ENCODE assay signal across 33 cellular contexts in genomic region chr20:38528167-38528566, GRCh38. TPM values are rescaled to one million over a fixed set of nuclear protein-coding genes. Genes with fewer than 3 reads are reported as not detected.
"Had no signal": no experiment of that assay in that cellular context is flagged by ENCODE, and none has a peak within 500 bp of the region (broad histone marks: within the 10 kb centered on the region; RNA-seq: fewer than 3 reads in every experiment).

No MANE protein-coding gene starts in this region.

- H3K27ac ChIP-seq: ascending aorta, breast epithelium, cardiac muscle cell, coronary artery, dorsolateral prefrontal cortex, esophagus muscularis mucosa, WERI-Rb-1 had no signal

- H3K4me3 ChIP-seq: ascending aorta, breast epithelium, cardiac muscle cell, coronary artery, dorsolateral prefrontal cortex, esophagus muscularis mucosa had no signal

- H3K27me3 Mint-ChIP-seq: activated B cell treated with CpG ODN at 0.5 μM for 24 hours; activated CD4-positive, alpha-beta memory T cell treated with anti-CD3 and anti-CD28 coated beads, Interleukin-2, amount 10 ng/mL, durations not matched to agents 7 days and 5 days; activated CD4-positive, alpha-beta T cell treated with anti-CD3 and anti-CD28 coated beads for 36 hours; activated CD4-positive, alpha-beta T cell treated with anti-CD3 and anti-CD28 coated beads, Interleukin-2, amount 10 ng/mL, durations not matched to agents 7 days and 5 days; activated naive CD4-positive, alpha-beta T cell treated with anti-CD3 and anti-CD28 coated beads, Interleukin-2, amount 10 ng/mL, durations not matched to agents 7 days and 5 days; activated naive CD8-positive, alpha-beta T cell treated with anti-CD3 and anti-CD28 coated beads, Interleukin-2, amount 10 ng/mL, durations not matched to agents 7 days and 5 days; activated T-cell treated with anti-CD3 and anti-CD28 coated beads, Interleukin-2, amount 50 U/mL, for 24 hours; brain; dendritic cell treated with granulocyte-macrophage colony-stimulating factor and Interleukin-4, amounts not matched to agents 40 ng/mL and 50 ng/mL, for 4 days; T-helper 17 cell had no signal

- H3K4me1 Mint-ChIP-seq: activated B cell treated with CpG ODN at 0.5 μM for 24 hours; activated CD4-positive, alpha-beta memory T cell treated with anti-CD3 and anti-CD28 coated beads, Interleukin-2, amount 10 ng/mL, durations not matched to agents 7 days and 5 days; activated CD4-positive, alpha-beta T cell treated with anti-CD3 and anti-CD28 coated beads, Interleukin-2, amount 10 ng/mL, durations not matched to agents 7 days and 5 days; activated naive CD4-positive, alpha-beta T cell treated with anti-CD3 and anti-CD28 coated beads, Interleukin-2, amount 10 ng/mL, durations not matched to agents 7 days and 5 days; activated naive CD8-positive, alpha-beta T cell treated with anti-CD3 and anti-CD28 coated beads, Interleukin-2, amount 10 ng/mL, durations not matched to agents 7 days and 5 days; brain had no signal

- H3K27ac Mint-ChIP-seq: activated B cell treated with CpG ODN at 0.5 μM for 24 hours; activated CD4-positive, alpha-beta memory T cell treated with anti-CD3 and anti-CD28 coated beads, Interleukin-2, amount 10 ng/mL, durations not matched to agents 7 days and 5 days; activated CD4-positive, alpha-beta T cell treated with anti-CD3 and anti-CD28 coated beads for 36 hours; activated CD4-positive, alpha-beta T cell treated with anti-CD3 and anti-CD28 coated beads, Interleukin-2, amount 10 ng/mL, durations not matched to agents 7 days and 5 days; activated naive CD4-positive, alpha-beta T cell treated with anti-CD3 and anti-CD28 coated beads, Interleukin-2, amount 10 ng/mL, durations not matched to agents 7 days and 5 days; activated naive CD4-positive, alpha-beta T cell treated with anti-CD3 and anti-CD28 coated beads, Interleukin-2, amount 50 U/mL, for 72 hours; activated naive CD8-positive, alpha-beta T cell treated with anti-CD3 and anti-CD28 coated beads, Interleukin-2, amount 10 ng/mL, durations not matched to agents 7 days and 5 days; activated T-cell treated with anti-CD3 and anti-CD28 coated beads, Interleukin-2, amount 50 U/mL, for 24 hours; activated T-cell treated with anti-CD3 and anti-CD28 coated beads, Interleukin-2, amount 50 U/mL, for 72 hours; brain; dendritic cell treated with granulocyte-macrophage colony-stimulating factor and Interleukin-4, amounts not matched to agents 40 ng/mL and 50 ng/mL, for 4 days; endodermal cell; T-helper 17 cell; T-helper 2 cell treated with Interferon-gamma antibody and Interleukin-4, amounts not matched to agents 5 μg/mL and 100 μg/mL, for 36 hours had no signal

- H3K4me1 ChIP-seq: ascending aorta, breast epithelium, esophagus muscularis mucosa had no signal

- H3K9me3 ChIP-seq: ascending aorta, breast epithelium, esophagus muscularis mucosa had no signal

- H3K27me3 ChIP-seq: ascending aorta, breast epithelium, cardiac muscle cell, dorsolateral prefrontal cortex, esophagus muscularis mucosa had no signal

- DNase-seq: activated B cell treated with CpG ODN at 0.5 μM for 24 hours; activated CD4-positive, alpha-beta memory T cell treated with anti-CD3 and anti-CD28 coated beads, Interleukin-2, amount 10 ng/mL, durations not matched to agents 7 days and 5 days; activated CD4-positive, alpha-beta T cell treated with anti-CD3 and anti-CD28 coated beads for 36 hours; activated CD4-positive, alpha-beta T cell treated with anti-CD3 and anti-CD28 coated beads, Interleukin-2, amount 10 ng/mL, durations not matched to agents 7 days and 5 days; activated CD4-positive, alpha-beta T cell treated with anti-CD3 and anti-CD28 coated beads, Interleukin-2, amount 50 U/mL, for 4 hours; activated CD8-positive, alpha-beta memory T cell treated with anti-CD3 and anti-CD28 coated beads, Interleukin-2, amount 50 U/mL, for 48 hours; activated gamma-delta T cell; activated naive CD4-positive, alpha-beta T cell; activated naive CD4-positive, alpha-beta T cell treated with anti-CD3 and anti-CD28 coated beads, Interleukin-2, amount 10 ng/mL, durations not matched to agents 7 days and 5 days; activated naive CD8-positive, alpha-beta T cell treated with anti-CD3 and anti-CD28 coated beads, Interleukin-2, amount 10 ng/mL, durations not matched to agents 7 days and 5 days; activated T-cell treated with anti-CD3 and anti-CD28 coated beads for 4 hours; activated T-cell treated with anti-CD3 and anti-CD28 coated beads, Interleukin-2, amount 50 U/mL, for 24 hours; activated T-cell treated with anti-CD3 and anti-CD28 coated beads, Interleukin-2, amount 50 U/mL, for 72 hours; central memory CD4-positive, alpha-beta T cell; dorsolateral prefrontal cortex; effector memory CD4-positive, alpha-beta T cell; endodermal cell; erythroblast; head of caudate nucleus; T-helper 1 cell; T-helper 17 cell; T1000; WERI-Rb-1 had no signal

- H3K4me3 Mint-ChIP-seq: activated B cell treated with CpG ODN at 0.5 μM for 24 hours; activated CD4-positive, alpha-beta memory T cell treated with anti-CD3 and anti-CD28 coated beads, Interleukin-2, amount 10 ng/mL, durations not matched to agents 7 days and 5 days; activated CD4-positive, alpha-beta T cell treated with anti-CD3 and anti-CD28 coated beads for 36 hours; activated CD4-positive, alpha-beta T cell treated with anti-CD3 and anti-CD28 coated beads, Interleukin-2, amount 10 ng/mL, durations not matched to agents 7 days and 5 days; activated naive CD4-positive, alpha-beta T cell treated with anti-CD3 and anti-CD28 coated beads, Interleukin-2, amount 10 ng/mL, durations not matched to agents 7 days and 5 days; activated naive CD8-positive, alpha-beta T cell treated with anti-CD3 and anti-CD28 coated beads, Interleukin-2, amount 10 ng/mL, durations not matched to agents 7 days and 5 days; activated T-cell treated with anti-CD3 and anti-CD28 coated beads, Interleukin-2, amount 50 U/mL, for 24 hours; activated T-cell treated with anti-CD3 and anti-CD28 coated beads, Interleukin-2, amount 50 U/mL, for 72 hours; brain; dendritic cell treated with granulocyte-macrophage colony-stimulating factor and Interleukin-4, amounts not matched to agents 40 ng/mL and 50 ng/mL, for 4 days; endodermal cell; T-helper 17 cell; T-helper 2 cell treated with Interferon-gamma antibody and Interleukin-4, amounts not matched to agents 5 μg/mL and 100 μg/mL, for 36 hours had no signal

- H3K9me3 Mint-ChIP-seq: activated B cell treated with CpG ODN at 0.5 μM for 24 hours; activated CD4-positive, alpha-beta memory T cell treated with anti-CD3 and anti-CD28 coated beads, Interleukin-2, amount 10 ng/mL, durations not matched to agents 7 days and 5 days; activated CD4-positive, alpha-beta T cell treated with anti-CD3 and anti-CD28 coated beads, Interleukin-2, amount 10 ng/mL, durations not matched to agents 7 days and 5 days; activated naive CD4-positive, alpha-beta T cell treated with anti-CD3 and anti-CD28 coated beads, Interleukin-2, amount 10 ng/mL, durations not matched to agents 7 days and 5 days; activated naive CD4-positive, alpha-beta T cell treated with anti-CD3 and anti-CD28 coated beads, Interleukin-2, amount 50 U/mL, for 72 hours; activated naive CD8-positive, alpha-beta T cell treated with anti-CD3 and anti-CD28 coated beads, Interleukin-2, amount 10 ng/mL, durations not matched to agents 7 days and 5 days; activated T-cell treated with anti-CD3 and anti-CD28 coated beads, Interleukin-2, amount 50 U/mL, for 24 hours; activated T-cell treated with anti-CD3 and anti-CD28 coated beads, Interleukin-2, amount 50 U/mL, for 72 hours; brain; dendritic cell treated with granulocyte-macrophage colony-stimulating factor and Interleukin-4, amounts not matched to agents 40 ng/mL and 50 ng/mL, for 4 days; endodermal cell; T-helper 2 cell treated with Interferon-gamma antibody and Interleukin-4, amounts not matched to agents 5 μg/mL and 100 μg/mL, for 36 hours had no signal

RNA-seq across cellular contexts. Expression of gene ADIG, which starts 52.8 kb away (rescaled TPM):
- total RNA-seq: activated B cell treated with CpG ODN at 0.5 μM for 24 hours; activated CD4-positive, alpha-beta memory T cell treated with anti-CD3 and anti-CD28 coated beads, Interleukin-2, amount 10 ng/mL, durations not matched to agents 7 days and 5 days; activated CD4-positive, alpha-beta T cell treated with anti-CD3 and anti-CD28 coated beads for 36 hours; activated CD4-positive, alpha-beta T cell treated with anti-CD3 and anti-CD28 coated beads, Interleukin-2, amount 10 ng/mL, durations not matched to agents 7 days and 5 days; activated naive CD4-positive, alpha-beta T cell treated with anti-CD3 and anti-CD28 coated beads, Interleukin-2, amount 50 U/mL, for 72 hours; activated naive CD8-positive, alpha-beta T cell treated with anti-CD3 and anti-CD28 coated beads, Interleukin-2, amount 10 ng/mL, durations not matched to agents 7 days and 5 days; activated T-cell treated with anti-CD3 and anti-CD28 coated beads, Interleukin-2, amount 50 U/mL, for 72 hours; ascending aorta; breast epithelium; cardiac muscle cell; cerebellum; endodermal cell; esophagus muscularis mucosa; T-helper 17 cell had no signal
- polyA plus RNA-seq: cardiac muscle cell had no signal
